ENCODE assay signal across 27 cellular contexts in genomic region chr4:8781641-8782040, GRCh38.
"Had no signal": no experiment of that assay in that cellular context is flagged by ENCODE, and none has a peak within 500 bp of the region (broad histone marks: within the 10 kb centered on the region; RNA-seq: fewer than 3 reads in every experiment).

No MANE protein-coding gene starts in this region.

- H3K27me3 ChIP-seq: colonic mucosa, gastrocnemius medialis had no signal

- H3K9me3 Mint-ChIP-seq: dendritic cell treated with granulocyte-macrophage colony-stimulating factor and Interleukin-4, amounts not matched to agents 40 ng/mL and 50 ng/mL, for 4 days; effector memory CD8-positive, alpha-beta T cell; endodermal cell; naive thymus-derived CD4-positive, alpha-beta T cell had no signal

- H3K4me1 ChIP-seq: colonic mucosa, esophagus squamous epithelium, gastrocnemius medialis, heart right ventricle, left lung, lower lobe of right lung had no signal

- H3K9me3 ChIP-seq: colonic mucosa, esophagus squamous epithelium, gastrocnemius medialis, heart right ventricle, left lung, lower lobe of right lung had no signal

- H3K27ac Mint-ChIP-seq: dendritic cell treated with granulocyte-macrophage colony-stimulating factor and Interleukin-4, amounts not matched to agents 40 ng/mL and 50 ng/mL, for 4 days; effector memory CD8-positive, alpha-beta T cell; endodermal cell; naive thymus-derived CD4-positive, alpha-beta T cell had no signal

- ATAC-seq: effector memory CD8-positive, alpha-beta T cell; esophagus mucosa; gastrocnemius medialis; heart right ventricle; left cardiac atrium; left lung; left ventricle myocardium superior; lower lobe of right lung; naive thymus-derived CD4-positive, alpha-beta T cell had no signal

- H3K4me1 Mint-ChIP-seq: endodermal cell; naive thymus-derived CD4-positive, alpha-beta T cell had no signal

- H3K36me3 ChIP-seq: colonic mucosa, esophagus squamous epithelium, gastrocnemius medialis, heart right ventricle, left lung, lower lobe of right lung had no signal

- FAIRE-seq: endometrium, islet of Langerhans, keratinocyte had no signal

- H3K4me3 Mint-ChIP-seq: dendritic cell treated with granulocyte-macrophage colony-stimulating factor and Interleukin-4, amounts not matched to agents 40 ng/mL and 50 ng/mL, for 4 days; effector memory CD8-positive, alpha-beta T cell; endodermal cell; naive thymus-derived CD4-positive, alpha-beta T cell had no signal

- H3K36me3 Mint-ChIP-seq: naive thymus-derived CD4-positive, alpha-beta T cell had no signal

- H3K4me3 ChIP-seq: colonic mucosa, esophagus squamous epithelium, gastrocnemius medialis, heart right ventricle, left lung, lower lobe of right lung had no signal

- DNase-seq: colonic mucosa; cortex of kidney; effector CD8-positive, alpha-beta T cell; effector memory CD8-positive, alpha-beta T cell; endodermal cell; erythroblast; esophagus squamous epithelium; foreskin fibroblast; foreskin melanocyte; gastrocnemius medialis; glutamatergic neuron; head of caudate nucleus; heart right ventricle; hippocampal formation; left cardiac atrium; left ventricle myocardium superior; lower lobe of right lung; mesendoderm; midbrain; naive thymus-derived CD4-positive, alpha-beta T cell had no signal

- H3K27me3 Mint-ChIP-seq: dendritic cell treated with granulocyte-macrophage colony-stimulating factor and Interleukin-4, amounts not matched to agents 40 ng/mL and 50 ng/mL, for 4 days; effector memory CD8-positive, alpha-beta T cell had no signal

- H3K27ac ChIP-seq: colonic mucosa, epithelial cell of prostate, esophagus squamous epithelium, gastrocnemius medialis, heart right ventricle, left lung, lower lobe of right lung had no signal
